In genomic region chr6:108562503-108562993, GRCh38 we compare ENCODE assay signal across 8 cellular contexts. TPM values are rescaled to one million over a fixed set of nuclear protein-coding genes. Genes with fewer than 3 reads are reported as not detected.
DNase-seq lines count a peak whose midpoint lies in the region; ATAC-seq, FAIRE-seq and TF ChIP-seq lines count a peak whose summit lies in the region.

No MANE protein-coding gene starts in this region.

- FAIRE-seq in GM12891 (lab: Jason Lieb, UNC): no peak

- H3K4me1 ChIP-seq in SJCRH30 (peaks cover 19% of the 10 kb centered on the region), stomach (peaks cover 34 to 55% (median 49%) of the 10 kb centered on the region in 4 donors)

- peak in 1 of 4 donors; percentile 72 for TF ChIP-seq POLR2A in stomach (IDR thresholded peaks at IDR 0.05)
- TF ChIP-seq POLR2A in GM12891 (IDR thresholded peaks at IDR 0.05; ENCODE audit: low read depth, low read length): no peak

- H3K36me3 ChIP-seq in SJCRH30 (peaks cover 3% of the 10 kb centered on the region; the same call in 1 of the 2 replicates), stomach (peaks cover 4 to 17% (median 10%) of the 10 kb centered on the region in 4 donors)

- H3K27me3 ChIP-seq in SJCRH30 (no peaks in the 10 kb centered on the region), stomach (no peaks in the 10 kb centered on the region)

- peak; percentile 2 for ATAC-seq in left lobe of liver

- TF ChIP-seq EP300 in stomach (IDR thresholded peaks at IDR 0.05): no peak

- H3K4me3 ChIP-seq in SJCRH30: peak overlapping the region; percentile 85
- peak overlapping the region; percentile 89 to 96 (median 92) for H3K4me3 ChIP-seq in stomach

- DNase-seq in CD1c-positive myeloid dendritic cell (ENCODE audit: extremely low spot score): peak; percentile 51
- peak; percentile 88 for DNase-seq in HT-29 (ENCODE audit: low spot score)
- DNase-seq in SJCRH30: peak; percentile 80 to 90
- peak; percentile 77 for DNase-seq in dermis blood vessel endothelial cell
- DNase-seq in left lobe of liver (ENCODE audit: low spot score): peak; percentile 80
- DNase-seq in stomach: peak; percentile 71
- DNase-seq in GM12891 (ENCODE audit: insufficient read length, low spot score): no peak
- DNase-seq in stimulated activated naive CD4-positive, alpha-beta T cell (lab: John Stamatoyannopoulos, UW): no peak

- WGBS in stomach, 5 donors: 7 to 26% (median 11%) methylated on average over 17 of the region's 17 CpGs

- intact Hi-C loops in stomach (cut with DNase I; ENCODE audit: low total_unique reads): no loop called here

- H3K27ac ChIP-seq in SJCRH30 (peak overlapping the region; percentile 28), stomach (peak overlapping the region; percentile 99 to 100 (median 100))

- TF ChIP-seq CTCF in stomach (IDR thresholded peaks at IDR 0.05): peak in 1 of 7 experiments; percentile 20

- no peaks in the 10 kb centered on the region for H3K9me3 ChIP-seq in SJCRH30 (replicated peaks)
- H3K9me3 ChIP-seq in stomach: no peaks in the 10 kb centered on the region

TF ChIP-seq in GM12891, 5 proteins besides CTCF, POLR2A, EP300 and RAD21:
- no peak for TF ChIP-seq POLR2AphosphoS5 (IDR thresholded peaks at IDR 0.05; ENCODE audit: low read depth, low read length)
- no peak for TF ChIP-seq PAX5 (IDR thresholded peaks at IDR 0.05; ENCODE audit: insufficient read depth, low read length, severe bottlenecking)
- TF ChIP-seq SPI1 (IDR thresholded peaks at IDR 0.05; ENCODE audit: low read depth, low read length): no peak
- TF ChIP-seq POU2F2 (IDR thresholded peaks at IDR 0.05; ENCODE audit: low read depth, low read length): no peak
- TF ChIP-seq TAF1 (IDR thresholded peaks at IDR 0.05; ENCODE audit: low read depth, low read length): no peak

RNA-seq across cellular contexts. Expression of gene FOXO3, which starts 1.8 kb away (rescaled TPM):
- total RNA-seq in HT-29 (2014; rRNA removed; shearing (Covaris generic)): 22.1 and 22.3 TPM in 2 replicates
- total RNA-seq in SJCRH30 (2014; rRNA removed; shearing (Covaris generic)): 35.0 and 35.7 TPM in 2 replicates
- total RNA-seq in dermis blood vessel endothelial cell (21.3 and 22.2 TPM in 2 replicates), left lobe of liver (22.6 TPM), stomach (10 to 100 TPM; 33.3 to 89.8 (median 78.6) TPM)
- 10 to 100 TPM; 13.0 to 21.2 (median 14.4) TPM for polyA plus RNA-seq in stomach
- 0.56 TPM for polyA plus RNA-seq in GM12891 (2012; ENCODE audit: low read depth, missing spikeins)

Comparison
In these comparisons a context has a peak if more than half of its experiments do, and no peak if none do; other contexts are left out.
1. DNase-seq: peak in CD1c-positive myeloid dendritic cell (single experiment), HT-29 (single experiment), SJCRH30 (2 of 2), dermis blood vessel endothelial cell (single experiment), left lobe of liver (single experiment) and stomach (single experiment); none in GM12891 (single experiment) and stimulated activated naive CD4-positive, alpha-beta T cell (0 of 6).